7 cellular contexts compared by ENCODE assay signal in genomic region chr17:82096709-82097186, GRCh38. TPM values are rescaled to one million over a fixed set of nuclear protein-coding genes. Genes with fewer than 3 reads are reported as not detected.
A peak's percentile ranks its signal among the peaks of the same experiment; 100 is the strongest.
DNase-seq lines count a peak whose midpoint lies in the region; ATAC-seq lines count a peak whose summit lies in the region.

No MANE protein-coding gene starts in this region.

- H3K9me3 ChIP-seq in HUES6 (ENCODE audit: control insufficient read depth, insufficient read depth, low read depth, low read length) (no peaks in the 10 kb centered on the region), iPS-18c (ENCODE audit: control insufficient read depth, insufficient read depth, low read length) (peaks cover 2% of the 10 kb centered on the region)

- H3K4me3 ChIP-seq in HUES6 (ENCODE audit: low read depth, low read length) (peak overlapping the region; percentile 67), iPS-18c (ENCODE audit: insufficient read depth, low read depth, low read length) (peak overlapping the region; percentile 72)

- no peak for ATAC-seq in stimulated activated naive CD8-positive, alpha-beta T cell treated with anti-CD3 and anti-CD28 coated beads, Interleukin-15, amount 100 ng/mL, for 72 hours
- no peak for ATAC-seq in HG03469 (IDR thresholded peaks at IDR 0.05; ENCODE audit: unreplicated experiment)

- H3K27ac Mint-ChIP-seq in activated naive CD8-positive, alpha-beta T cell, result no peak overlapping the region
- peak overlapping the region in 1 of 2 donors; percentile 67 for H3K27ac Mint-ChIP-seq in stimulated activated naive CD8-positive, alpha-beta T cell treated with anti-CD3 and anti-CD28 coated beads, Interleukin-15, amount 100 ng/mL, for 72 hours

- H3K9ac ChIP-seq in HUES6 (ENCODE audit: low read length), result peak overlapping the region; percentile 73

- H3K36me3 ChIP-seq in HUES6 (ENCODE audit: control insufficient read depth, insufficient read depth, low read length), result peaks cover 48% of the 10 kb centered on the region

- H3K4me3 Mint-ChIP-seq in activated naive CD8-positive, alpha-beta T cell, result peak overlapping the region; percentile 79
- peak overlapping the region; percentile 74 to 83 for H3K4me3 Mint-ChIP-seq in stimulated activated naive CD8-positive, alpha-beta T cell treated with anti-CD3 and anti-CD28 coated beads, Interleukin-15, amount 100 ng/mL, for 72 hours

- DNase-seq in stimulated activated naive CD8-positive, alpha-beta T cell treated with anti-CD3 and anti-CD28 coated beads, Interleukin-15, amount 100 ng/mL, for 72 hours, result no peak
- DNase-seq in NCI-H1436 (lab: John Stamatoyannopoulos, UW) (no peak), dermis blood vessel endothelial cell (no peak)

- H3K27me3 ChIP-seq in HUES6 (ENCODE audit: control insufficient read depth, insufficient read depth, low read length), result no peaks in the 10 kb centered on the region

- no peaks in the 10 kb centered on the region for H3K36me3 Mint-ChIP-seq in activated naive CD8-positive, alpha-beta T cell

- H3K9me3 Mint-ChIP-seq in activated naive CD8-positive, alpha-beta T cell (ENCODE audit: low read depth), result no peaks in the 10 kb centered on the region
- H3K9me3 Mint-ChIP-seq in stimulated activated naive CD8-positive, alpha-beta T cell treated with anti-CD3 and anti-CD28 coated beads, Interleukin-15, amount 100 ng/mL, for 72 hours, result no peaks in the 10 kb centered on the region

- peaks cover 8% of the 10 kb centered on the region for H3K4me1 Mint-ChIP-seq in activated naive CD8-positive, alpha-beta T cell (ENCODE audit: low read depth)
- peaks cover 48% of the 10 kb centered on the region for H3K4me1 Mint-ChIP-seq in stimulated activated naive CD8-positive, alpha-beta T cell treated with anti-CD3 and anti-CD28 coated beads, Interleukin-15, amount 100 ng/mL, for 72 hours

- H3K4me1 ChIP-seq in HUES6 (ENCODE audit: control insufficient read depth, insufficient read depth, low read length), result peaks cover 45% of the 10 kb centered on the region

- H3K27ac ChIP-seq in HUES6 (ENCODE audit: low read depth, low read length), result peak overlapping the region; percentile 91; the same call in 1 of the 2 replicates

- no peaks in the 10 kb centered on the region for H3K27me3 Mint-ChIP-seq in activated naive CD8-positive, alpha-beta T cell
- H3K27me3 Mint-ChIP-seq in stimulated activated naive CD8-positive, alpha-beta T cell treated with anti-CD3 and anti-CD28 coated beads, Interleukin-15, amount 100 ng/mL, for 72 hours, result no peaks in the 10 kb centered on the region

RNA-seq across cellular contexts. Expression of gene FASN, which starts 1.3 kb away (rescaled TPM):
- total RNA-seq in dermis blood vessel endothelial cell, result 51.1 and 216 TPM in 2 replicates

RNA-seq across cellular contexts. Expression of gene DUS1L, which starts 31.1 kb away (rescaled TPM):
- 72.5 and 72.7 TPM in 2 replicates for total RNA-seq in dermis blood vessel endothelial cell

RNA-seq across cellular contexts. Expression of gene GPS1, which starts 45.0 kb away (rescaled TPM):
- 84.2 and 112 TPM in 2 replicates for total RNA-seq in dermis blood vessel endothelial cell

RNA-seq across cellular contexts. Expression of gene RFNG, which starts 45.1 kb away (rescaled TPM):
- 22.6 and 34.9 TPM in 2 replicates for total RNA-seq in dermis blood vessel endothelial cell

RNA-seq across cellular contexts. Expression of gene DCXR, which starts 59.3 kb away (rescaled TPM):
- 56.8 and 63.8 TPM in 2 replicates for total RNA-seq in dermis blood vessel endothelial cell
